ENCODE assay signal across 20 cellular contexts in the genomic region with DNA sequence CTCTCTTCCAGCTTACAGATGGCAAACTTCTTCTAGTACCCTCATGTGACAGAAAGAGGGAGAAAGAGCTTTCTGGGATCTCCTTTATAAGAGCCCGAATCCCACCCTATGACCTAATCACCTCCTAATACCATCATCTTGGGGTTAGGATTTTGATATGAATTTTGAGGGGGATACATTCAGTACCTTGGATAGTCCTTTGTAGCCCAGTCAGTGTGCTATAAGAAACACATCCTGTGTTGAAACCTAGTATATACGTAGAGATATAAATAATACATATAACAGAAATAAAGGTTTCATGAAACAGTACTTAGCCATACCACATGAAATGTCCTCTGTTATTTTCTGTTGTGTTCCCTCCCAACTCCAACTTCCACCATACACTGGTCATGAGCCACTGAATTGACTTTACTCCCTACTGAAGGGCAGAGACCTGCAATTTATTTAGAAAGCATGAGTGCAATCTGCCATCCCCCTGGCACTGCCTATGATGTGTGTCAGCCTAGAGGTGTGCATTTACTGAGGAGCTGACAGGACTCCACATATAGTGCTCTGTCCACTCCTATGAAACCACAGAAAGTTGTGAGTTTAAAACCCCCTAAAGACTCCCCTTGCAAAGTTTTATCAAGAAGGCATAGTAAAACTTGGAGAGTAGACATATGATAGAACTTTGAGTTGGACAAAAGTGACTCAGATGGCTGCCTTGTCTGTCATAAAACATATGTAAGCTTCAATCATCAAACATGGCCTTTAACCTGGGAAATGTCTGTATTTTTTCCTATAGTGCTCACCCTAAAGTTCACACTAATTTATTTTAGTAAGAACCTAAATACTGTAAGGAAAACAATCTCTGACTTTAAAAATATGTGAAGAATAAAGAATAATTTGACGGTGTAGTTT. TPM values are rescaled to one million over a fixed set of nuclear protein-coding genes. Genes with fewer than 3 reads are reported as not detected.
A peak's percentile ranks its signal among the peaks of the same experiment; 100 is the strongest.
DNase-seq lines count a peak whose midpoint lies in the region; ATAC-seq, FAIRE-seq and TF ChIP-seq lines count a peak whose summit lies in the region.
"Had no signal": no experiment of that assay in that cellular context is flagged by ENCODE, and none has a peak within 500 bp of the region (broad histone marks: within the 10 kb centered on the region; RNA-seq: fewer than 3 reads in every experiment).

No MANE protein-coding gene starts in this region.

- DNase-seq in left ventricle myocardium superior (no peak), cardiac septum (ENCODE audit: low spot score) (no peak), GM12878 (ENCODE audit: low read depth, low spot score) (no peak), left colon (no peak), transverse colon (no peak), NCI-H748 treated with DMSO at 0.1 percent for 48 hours (lab: John Stamatoyannopoulos, UW) (no peak), uterus (no peak)
- DNase-seq: 8988T; CD4-positive, alpha-beta memory T cell; DMS153; DMS79; GDM1; HCEC 1CT; HFFc6; KBM-7 had no signal

- H3K27ac ChIP-seq in GM12878 (ENCODE audit: control insufficient read depth, insufficient read depth) (no peak overlapping the region), transverse colon (peak overlapping the region; percentile 42 to 52 (median 47)), uterus (no peak overlapping the region)
- H3K27ac ChIP-seq: BLaER1 had no signal

- no peak overlapping the region for H3K4me2 ChIP-seq in GM12878 (ENCODE audit: control insufficient read depth, insufficient read depth)
- H3K4me2 ChIP-seq: BLaER1 had no signal

- POLR2A ChIA-PET in GM12878 (lab: Charles Lee) = no interaction called here

- TF ChIP-seq POLR2A in GM12878 (IDR thresholded peaks at IDR 0.05; ENCODE audit: low read depth, low read length) (no peak), transverse colon (IDR thresholded peaks at IDR 0.05) (no peak), uterus (IDR thresholded peaks at IDR 0.05) (no peak)

- H3K4me1 ChIP-seq in GM12878 (ENCODE audit: control insufficient read depth, insufficient read depth, low read length) (0 out of 2 replicates have a peak, but pooled peaks cover 3% of the 10 kb centered on the region), transverse colon (peaks cover 6 to 41% (median 25%) of the 10 kb centered on the region in 4 donors), uterus (no peaks in the 10 kb centered on the region)

- TF ChIP-seq EP300 in GM12878 (IDR thresholded peaks at IDR 0.05; ENCODE audit: borderline replicate concordance in 1 of 2, control insufficient read depth in 1 of 2, low read depth in 2 of 2, low read length in 2 of 2) (no peak), transverse colon (IDR thresholded peaks at IDR 0.05; ENCODE audit: low read depth) (no peak)

- no peak for TF ChIP-seq RAD21 in GM12878 (IDR thresholded peaks at IDR 0.05; ENCODE audit: insufficient read depth, low read depth, low read length)

- in situ Hi-C loops in GM12878 (cut with MboI) = no loop called here
- in situ Hi-C loops in transverse colon (cut with MboI; ENCODE audit: low pct_ligation_motif_present in 1 of 4, low pct_unique_long_range_greater_than_20kb in 1 of 4, low sequenced_read_pairs in 3 of 4) = loop anchor here in 2 of 4 donors (25.0 kb wide), 2 partner anchors 119 to 269 kb away; no protein-coding TSS in a partner anchor

- ATAC-seq in left ventricle myocardium superior (peak; percentile 64), GM12878 (no peak; the same call in 2 of the 3 replicates), left colon (peak; percentile 71), GM21786 (IDR thresholded peaks at IDR 0.05; ENCODE audit: unreplicated experiment) (no peak)

- H4K20me1 ChIP-seq in GM12878 (ENCODE audit: control insufficient read depth, insufficient read depth) = no peaks in the 10 kb centered on the region
- H4K20me1 ChIP-seq: BLaER1 had no signal

- CTCF ChIA-PET in GM12878 (lab: Yijun Ruan, JAX) = interaction anchor here (2.1 kb wide), 1 partner anchor 11 kb away, joined by 5 read pairs; no protein-coding TSS in a partner anchor

- H3K9ac ChIP-seq in GM12878 (ENCODE audit: control insufficient read depth, insufficient read depth, low read length) = no peak overlapping the region
- H3K9ac ChIP-seq: BLaER1 had no signal

- RAD21 ChIA-PET in GM12878 (lab: Charles Lee; ENCODE audit: unreplicated experiment) = no interaction called here

- WGBS in GM12878 (ENCODE audit: insufficient coverage, insufficient replicate concordance, low lambda C conversion rate, missing lambda C conversion rate) = 77% methylated on average over 3 of the region's 3 CpGs
- WGBS in transverse colon (ENCODE audit: low coverage in 1 of 2), 2 donors = 69 to 77% methylated on average over 3 of the region's 3 CpGs

- FAIRE-seq in GM12878 (lab: Jason Lieb, UNC) = no peak

- intact Hi-C loops in left ventricle myocardium superior (cut with micrococcal nuclease) = no loop called here
- intact Hi-C loops in cardiac septum (cut with DNase I) = no loop called here
- intact Hi-C loops in GM12878 (cut with micrococcal nuclease; ENCODE audit: unreplicated experiment) = no loop called here
- intact Hi-C loops in left colon (cut with DNase I, micrococcal nuclease) = no loop called here
- intact Hi-C loops in transverse colon (cut with DNase I; ENCODE audit: low total_unique reads) = no loop called here
- intact Hi-C loops in uterus (cut with DNase I; ENCODE audit: low total_unique reads) = no loop called here

- SMC1A ChIA-PET in GM12878 (lab: Charles Lee; ENCODE audit: uncharacterized antibody, unreplicated experiment) = interaction anchor here (0.5 kb wide), 1 partner anchor 228 kb away, joined by 3 read pairs; no protein-coding TSS in a partner anchor

- H3K36me3 ChIP-seq in GM12878 (ENCODE audit: control insufficient read depth in 2 of 2, insufficient read depth in 2 of 2, low read length in 1 of 2) (no peaks in the 10 kb centered on the region; a peak in 2 of 4 replicates), transverse colon (no peaks in the 10 kb centered on the region), uterus (no peaks in the 10 kb centered on the region)
- H3K36me3 ChIP-seq: BLaER1 had no signal

- H3K79me2 ChIP-seq in GM12878 (ENCODE audit: control insufficient read depth, insufficient read depth, low read length) = peaks cover 2% of the 10 kb centered on the region

- H3K27me3 ChIP-seq in GM12878 (replicated peaks in 1 of 2; ENCODE audit: control insufficient read depth in 2 of 2, insufficient read depth in 2 of 2, low read length in 1 of 2) (no peaks in the 10 kb centered on the region), transverse colon (no peaks in the 10 kb centered on the region), uterus (no peaks in the 10 kb centered on the region)
- H3K27me3 ChIP-seq: BLaER1 had no signal

- H3K4me3 ChIP-seq in GM12878 = no peak overlapping the region
- no peak overlapping the region for H3K4me3 ChIP-seq in transverse colon
- no peak overlapping the region for H3K4me3 ChIP-seq in uterus
- H3K4me3 ChIP-seq: BLaER1 had no signal

- TF ChIP-seq CTCF in GM12878 (IDR thresholded peaks at IDR 0.05 in 2 of 3, conservative IDR thresholded peaks at IDR 0.05 in 1 of 3; ENCODE audit: control insufficient read depth in 2 of 3, extremely low read depth in 1 of 3, insufficient read depth in 1 of 3, low read depth in 3 of 3, low read length in 3 of 3) (no peak), transverse colon (IDR thresholded peaks at IDR 0.05) (no peak), uterus (IDR thresholded peaks at IDR 0.05) (no peak)

- H3K9me3 ChIP-seq in GM12878 (replicated peaks; ENCODE audit: control insufficient read depth, insufficient read depth, low read length) (no peaks in the 10 kb centered on the region), transverse colon (no peaks in the 10 kb centered on the region), uterus (no peaks in the 10 kb centered on the region)
- H3K9me3 ChIP-seq: BLaER1 had no signal

- BruUV-seq in GM12878 (replicated peaks; lab: Mats Ljungman, UMichigan) = no TSS peak

- H2AFZ ChIP-seq in GM12878 (ENCODE audit: control insufficient read depth, low read depth, low read length) = no peak overlapping the region

TF ChIP-seq in GM12878, 131 proteins besides CTCF, POLR2A, EP300 and RAD21 (continues in another document):
- TF ChIP-seq ETV6 (conservative IDR thresholded peaks at IDR 0.05 in 1 of 2, IDR thresholded peaks at IDR 0.05 in 1 of 2; ENCODE audit: borderline replicate concordance in 1 of 2, low read depth in 1 of 2) = no peak

RNA-seq across cellular contexts. Expression of a gene that starts 12.8 kb away (rescaled TPM):
- total RNA-seq in left ventricle myocardium superior (85.3 TPM), cardiac septum (27.1 TPM), GM12878 (2014; rRNA removed) (10.2 and 10.4 TPM in 2 replicates), GM12878 (2014; rRNA removed; fragmentation: Illumina TruSeq; extraction: Trizol) (12.5 and 13.5 TPM in 2 replicates), GM12878 (2021) (14.5 and 16.2 TPM in 2 replicates), left colon (10 to 100 TPM; 83.1 to 91.6 TPM), transverse colon (100 to 1,000 TPM in 1 of 4 donors, 10 to 100 TPM in 3; 45.6 to 104 (median 76.0) TPM), uterus (1 to 10 TPM in 3 of 4 donors, under 1 TPM in 1; 0.29 to 8.2 (median 4.1) TPM)
- 58.8 and 60.2 TPM in 2 replicates for total RNA-seq in GM12878 (2013; cell fraction: nucleolus; rRNA removed)
- polyA plus RNA-seq in GM12878 (2011; ENCODE audit: low read depth) = 6.0 TPM
- polyA plus RNA-seq in GM12878 (2011; rRNA removed) (16.3 and 18.2 TPM in 2 replicates), GM12878 (2014; fragmentation: Illumina TruSeq; extraction: Trizol) (15.1 and 19.9 TPM in 2 replicates), GM12878 (2014; fragmentation: Nextera tagmentation; extraction: Ambion mirVana) (10 to 100 TPM in 1 of 2 experiments, 1 to 10 TPM in 1; 6.8 to 10.9 TPM), GM12878 (2014; rRNA removed) (8.7 and 9.7 TPM in 2 replicates), GM12878 (2016; fragmentation: Nextera tagmentation; extraction: Ambion mirVana) (1 to 10 TPM; 8.2 to 9.7 TPM)
- polyA plus RNA-seq in GM12878 (2011; cell fraction: cytosol; rRNA removed) = 9.2 and 11.8 TPM in 2 replicates
- 10.3 and 12.1 TPM in 2 replicates for polyA plus RNA-seq in GM12878 (2011; cell fraction: nucleus; rRNA removed)
- 5.7 and 6.0 TPM in 2 replicates for polyA plus RNA-seq in GM12878 (2012)
- 22.6 and 31.5 TPM in 2 replicates for polyA minus RNA-seq in GM12878 (2011; rRNA and poly(A)+ RNA removed)
- polyA minus RNA-seq in GM12878 (2011; cell fraction: cytosol; rRNA and poly(A)+ RNA removed) = 4.9 and 5.4 TPM in 2 replicates
- polyA minus RNA-seq in GM12878 (2011; cell fraction: nucleus; rRNA and poly(A)+ RNA removed) = 42.6 and 75.8 TPM in 2 replicates
- total RNA-seq: A673, H4, HFFc6 had no signal
- polyA plus RNA-seq: AG04450 had no signal

Comparison
In these comparisons a context has a peak if more than half of its experiments do, and no peak if none do; other contexts are left out.
1. ATAC-seq: peak in left ventricle myocardium superior (single experiment) and left colon (single experiment); none in GM12878 (single experiment) and GM21786 (single experiment).
2. H3K27ac ChIP-seq: peak in transverse colon (4 of 4); none in GM12878 (single experiment) and uterus (0 of 2).